8 cellular contexts compared by ENCODE assay signal in genomic region chr19:58575183-58576041, GRCh38. TPM values are rescaled to one million over a fixed set of nuclear protein-coding genes. Genes with fewer than 3 reads are reported as not detected.
DNase-seq lines count a peak whose midpoint lies in the region; ATAC-seq and TF ChIP-seq lines count a peak whose summit lies in the region.

No MANE protein-coding gene starts in this region.

- no peak overlapping the region for H2AFZ ChIP-seq in Karpas-422 (ENCODE audit: low read length)

- H3K4me1 Mint-ChIP-seq in activated T-cell treated with anti-CD3 and anti-CD28 coated beads, Interleukin-2, amount 50 U/mL, for 72 hours (ENCODE audit: low read depth) = peaks cover 61% of the 10 kb centered on the region

- no peaks in the 10 kb centered on the region for H4K20me1 ChIP-seq in Karpas-422 (ENCODE audit: insufficient read depth, low read depth, low read length)

- no peaks in the 10 kb centered on the region for H3K9me3 Mint-ChIP-seq in activated T-cell treated with anti-CD3 and anti-CD28 coated beads, Interleukin-2, amount 50 U/mL, for 72 hours

- H3K27ac ChIP-seq in Karpas-422 (ENCODE audit: low read length) = peak overlapping the region; percentile 71
- H3K27ac ChIP-seq in neutrophil = peak overlapping the region; percentile 98
- peak overlapping the region; percentile 97 for H3K27ac ChIP-seq in upper lobe of right lung

- no peaks in the 10 kb centered on the region for H3K9me3 ChIP-seq in Karpas-422 (ENCODE audit: low read length)
- no peaks in the 10 kb centered on the region for H3K9me3 ChIP-seq in neutrophil
- H3K9me3 ChIP-seq in upper lobe of right lung = no peaks in the 10 kb centered on the region

- H3K27ac Mint-ChIP-seq in activated T-cell treated with anti-CD3 and anti-CD28 coated beads, Interleukin-2, amount 50 U/mL, for 72 hours = peak overlapping the region; percentile 30

- no peaks in the 10 kb centered on the region for H3K36me3 ChIP-seq in Karpas-422 (ENCODE audit: insufficient read depth, low read length)
- H3K36me3 ChIP-seq in neutrophil = no peaks in the 10 kb centered on the region
- H3K36me3 ChIP-seq in upper lobe of right lung = peaks cover 7% of the 10 kb centered on the region

- peaks cover 0 to 7% of the 10 kb centered on the region in 2 donors for H3K36me3 Mint-ChIP-seq in activated T-cell treated with anti-CD3 and anti-CD28 coated beads, Interleukin-2, amount 50 U/mL, for 72 hours (ENCODE audit: insufficient read depth in 2 of 2)

- no peaks in the 10 kb centered on the region for H3K9me2 ChIP-seq in Karpas-422 (replicated peaks; ENCODE audit: insufficient read depth, low read length)

- peak overlapping the region; percentile 91 for H3K4me2 ChIP-seq in Karpas-422 (ENCODE audit: low read depth, low read length, poor library complexity, severe bottlenecking)

- ATAC-seq in GM21737 (IDR thresholded peaks at IDR 0.05; ENCODE audit: unreplicated experiment) = peak; percentile 35
- peak; percentile 53 to 56 for ATAC-seq in activated T-cell treated with anti-CD3 and anti-CD28 coated beads, Interleukin-2, amount 50 U/mL, for 72 hours (replicated peaks in 1 of 2)
- ATAC-seq in upper lobe of right lung = peak; percentile 74

- TF ChIP-seq CTCF in fibroblast of villous mesenchyme (IDR thresholded peaks at IDR 0.05; ENCODE audit: insufficient read depth, low read depth, low read length) = no peak
- peak; percentile 65 for TF ChIP-seq CTCF in neutrophil (IDR thresholded peaks at IDR 0.05)
- no peak for TF ChIP-seq CTCF in upper lobe of right lung (IDR thresholded peaks at IDR 0.05)

- no peaks in the 10 kb centered on the region for H3K27me3 Mint-ChIP-seq in activated T-cell treated with anti-CD3 and anti-CD28 coated beads, Interleukin-2, amount 50 U/mL, for 72 hours (ENCODE audit: low read depth)

- H3K4me1 ChIP-seq in Karpas-422 (ENCODE audit: low read length) (peaks cover 30% of the 10 kb centered on the region), neutrophil (ENCODE audit: control insufficient read depth in 1 of 2, insufficient read depth in 1 of 2, low read depth in 1 of 2, low read length in 1 of 2) (peaks cover 43% of the 10 kb centered on the region in 2 experiments), upper lobe of right lung (peaks cover 18% of the 10 kb centered on the region)

- peak overlapping the region; percentile 86 for H3K9ac ChIP-seq in Karpas-422 (ENCODE audit: low read length)

- H3K4me3 ChIP-seq in Karpas-422 (ENCODE audit: low read length) (peak overlapping the region; percentile 81), fibroblast of villous mesenchyme (ENCODE audit: low read depth, low read length) (peak overlapping the region; percentile 85), neutrophil (ENCODE audit: low read depth in 1 of 2, low read length in 1 of 2) (peak overlapping the region; percentile 80 to 95), upper lobe of right lung (peak overlapping the region; percentile 96)

- intact Hi-C loops in upper lobe of right lung (cut with DNase I) = no loop called here

- peaks cover 17% of the 10 kb centered on the region for H3K79me2 ChIP-seq in Karpas-422 (ENCODE audit: low read length)

- peak overlapping the region; percentile 85 to 92 for H3K4me3 Mint-ChIP-seq in activated T-cell treated with anti-CD3 and anti-CD28 coated beads, Interleukin-2, amount 50 U/mL, for 72 hours

- H3K27me3 ChIP-seq in Karpas-422 (ENCODE audit: low read length) = no peaks in the 10 kb centered on the region
- no peaks in the 10 kb centered on the region for H3K27me3 ChIP-seq in neutrophil
- H3K27me3 ChIP-seq in upper lobe of right lung = no peaks in the 10 kb centered on the region

- DNase-seq in Daoy (ENCODE audit: low read depth) = peak; percentile 96
- DNase-seq in Karpas-422 = peak; percentile 90
- DNase-seq in activated T-cell treated with anti-CD3 and anti-CD28 coated beads, Interleukin-2, amount 50 U/mL, for 72 hours = peak; percentile 86 to 89
- DNase-seq in fibroblast of villous mesenchyme (ENCODE audit: low read depth) = peak; percentile 90
- peak; percentile 95 for DNase-seq in upper lobe of right lung
- DNase-seq in NCI-H2171 (lab: John Stamatoyannopoulos, UW) = no peak

RNA-seq across cellular contexts. Expression of gene MZF1, which starts 2.3 kb away (rescaled TPM):
- total RNA-seq in Daoy (2014; rRNA removed; shearing (Covaris generic)) = 4.6 TPM in 2 replicates
- total RNA-seq in Karpas-422 (2014; rRNA removed; shearing (Covaris generic); ENCODE audit: low replicate concordance) = 13.3 and 20.1 TPM in 2 replicates
- 10 to 100 TPM; 15.0 to 18.6 TPM for total RNA-seq in activated T-cell treated with anti-CD3 and anti-CD28 coated beads, Interleukin-2, amount 50 U/mL, for 72 hours
- total RNA-seq in fibroblast of villous mesenchyme = 15.5 and 16.1 TPM in 2 replicates
- 44.3 TPM for total RNA-seq in upper lobe of right lung

RNA-seq across cellular contexts. Expression of gene UBE2M, which starts 17.0 kb away (rescaled TPM):
- 123 and 129 TPM in 2 replicates for total RNA-seq in Daoy (2014; rRNA removed; shearing (Covaris generic))
- total RNA-seq in Karpas-422 (2014; rRNA removed; shearing (Covaris generic); ENCODE audit: low replicate concordance) = 33.4 and 90.6 TPM in 2 replicates
- 100 to 1,000 TPM; 116 to 122 TPM for total RNA-seq in activated T-cell treated with anti-CD3 and anti-CD28 coated beads, Interleukin-2, amount 50 U/mL, for 72 hours
- total RNA-seq in fibroblast of villous mesenchyme = 78.3 and 81.6 TPM in 2 replicates
- total RNA-seq in upper lobe of right lung = 53.8 TPM

RNA-seq across cellular contexts. Expression of gene CHMP2A, which starts 20.5 kb away (rescaled TPM):
- total RNA-seq in Daoy (2014; rRNA removed; shearing (Covaris generic)) = 103 and 127 TPM in 2 replicates
- 54.2 and 85.9 TPM in 2 replicates for total RNA-seq in Karpas-422 (2014; rRNA removed; shearing (Covaris generic); ENCODE audit: low replicate concordance)
- 10 to 100 TPM; 80.3 to 91.8 TPM for total RNA-seq in activated T-cell treated with anti-CD3 and anti-CD28 coated beads, Interleukin-2, amount 50 U/mL, for 72 hours
- total RNA-seq in fibroblast of villous mesenchyme (111 and 120 TPM in 2 replicates), upper lobe of right lung (96.5 TPM)

RNA-seq across cellular contexts. Expression of gene TRIM28, which starts 31.5 kb away (rescaled TPM):
- 575 and 591 TPM in 2 replicates for total RNA-seq in Daoy (2014; rRNA removed; shearing (Covaris generic))
- 142 and 257 TPM in 2 replicates for total RNA-seq in Karpas-422 (2014; rRNA removed; shearing (Covaris generic); ENCODE audit: low replicate concordance)
- 100 to 1,000 TPM; 351 to 473 TPM for total RNA-seq in activated T-cell treated with anti-CD3 and anti-CD28 coated beads, Interleukin-2, amount 50 U/mL, for 72 hours
- total RNA-seq in fibroblast of villous mesenchyme = 295 and 389 TPM in 2 replicates
- total RNA-seq in upper lobe of right lung = 199 TPM

RNA-seq across cellular contexts. Expression of gene ZBTB45, which starts 55.8 kb away (rescaled TPM):
- total RNA-seq in Daoy (2014; rRNA removed; shearing (Covaris generic)) = 4.8 and 4.9 TPM in 2 replicates
- total RNA-seq in Karpas-422 (2014; rRNA removed; shearing (Covaris generic); ENCODE audit: low replicate concordance) = 2.0 and 4.7 TPM in 2 replicates
- total RNA-seq in activated T-cell treated with anti-CD3 and anti-CD28 coated beads, Interleukin-2, amount 50 U/mL, for 72 hours = 10 to 100 TPM; 10.8 to 12.1 TPM
- total RNA-seq in fibroblast of villous mesenchyme = 4.7 and 6.1 TPM in 2 replicates
- 14.1 TPM for total RNA-seq in upper lobe of right lung
